ENCODE assay signal across 27 cellular contexts in the genomic region with DNA sequence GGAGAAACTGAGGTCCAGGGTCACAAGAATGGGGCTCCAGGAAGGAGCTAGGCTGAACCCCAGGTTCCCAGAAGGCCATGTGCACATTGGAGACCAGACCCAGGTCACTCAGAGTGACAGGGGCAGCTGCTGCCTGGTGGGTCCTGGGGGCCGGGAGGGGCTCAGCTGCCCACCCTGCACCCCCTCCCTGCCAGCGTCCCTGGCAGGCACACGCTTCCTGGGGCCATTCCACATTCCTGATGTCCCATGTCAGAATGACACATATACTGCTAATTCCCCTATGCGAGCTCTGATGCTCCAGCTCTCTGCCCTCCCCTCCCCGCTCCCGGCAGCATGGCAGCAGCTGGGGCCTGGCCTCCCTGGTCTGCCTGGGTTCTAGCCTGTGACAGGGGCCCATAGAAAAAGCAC. TPM values are rescaled to one million over a fixed set of nuclear protein-coding genes. Genes with fewer than 3 reads are reported as not detected.
A peak's percentile ranks its signal among the peaks of the same experiment; 100 is the strongest.
DNase-seq lines count a peak whose midpoint lies in the region; FAIRE-seq and TF ChIP-seq lines count a peak whose summit lies in the region.
"Had no signal": no experiment of that assay in that cellular context is flagged by ENCODE, and none has a peak within 500 bp of the region (broad histone marks: within the 10 kb centered on the region; RNA-seq: fewer than 3 reads in every experiment).

No MANE protein-coding gene starts in this region.

- no peaks in the 10 kb centered on the region for H3K4me1 Mint-ChIP-seq in activated naive CD8-positive, alpha-beta T cell treated with anti-CD3 and anti-CD28 coated beads for 36 hours
- H3K4me1 Mint-ChIP-seq: CD4-positive, CD25-positive, alpha-beta regulatory T cell; stimulated activated effector memory CD8-positive, alpha-beta T cell treated with anti-CD3 and anti-CD28 coated beads, Interleukin-12 subunit alpha, Interleukin-12 subunit beta, amount 100 ng/mL, for 72 hours had no signal

- no peaks in the 10 kb centered on the region for H3K36me3 Mint-ChIP-seq in activated naive CD8-positive, alpha-beta T cell treated with anti-CD3 and anti-CD28 coated beads for 36 hours
- H3K36me3 Mint-ChIP-seq: CD4-positive, CD25-positive, alpha-beta regulatory T cell; stimulated activated effector memory CD8-positive, alpha-beta T cell treated with anti-CD3 and anti-CD28 coated beads, Interleukin-12 subunit alpha, Interleukin-12 subunit beta, amount 100 ng/mL, for 72 hours had no signal

- DNase-seq in AG08396 (ENCODE audit: low spot score), result peak; percentile 80
- peak; percentile 42 for DNase-seq in GM03348 (ENCODE audit: low spot score)
- DNase-seq in RCC 7860 (ENCODE audit: low spot score), result peak; percentile 57
- peak; percentile 96 for DNase-seq in myocyte (ENCODE audit: low read depth)
- DNase-seq in activated naive CD8-positive, alpha-beta T cell treated with anti-CD3 and anti-CD28 coated beads for 36 hours, result no peak
- no peak for DNase-seq in GM12892 (ENCODE audit: insufficient read length)
- DNase-seq in activated CD4-positive, CD25-positive, alpha-beta regulatory T cell (lab: John Stamatoyannopoulos, UW), result no peak
- DNase-seq: activated CD4-positive, alpha-beta T cell treated with anti-CD3 and anti-CD28 coated beads, Interleukin-2, amount 50 U/mL, for 4 hours; activated CD8-positive, alpha-beta memory T cell treated with anti-CD3 and anti-CD28 coated beads, Interleukin-2, amount 50 U/mL, for 4 hours; activated naive CD4-positive, alpha-beta T cell treated with anti-CD3 and anti-CD28 coated beads, Interleukin-2, amount 50 U/mL, for 16 hours; aorta; caudate nucleus; CD4-positive, CD25-positive, alpha-beta regulatory T cell; glutamatergic neuron; kidney glomerular epithelial cell; mammary epithelial cell; NCI-H1092; NCI-H187; NCI-H524 treated with DMSO at 0.1 percent for 48 hours; occipital lobe; RPMI8226; spleen; stimulated activated CD4-positive, alpha-beta T cell treated with anti-CD3 and anti-CD28 coated beads, Interleukin-2, amount 100 ng/mL, for 48 hours had no signal

- TF ChIP-seq POLR2A in GM12892 (IDR thresholded peaks at IDR 0.05; ENCODE audit: low read depth, low read length), result no peak

- FAIRE-seq in RCC 7860 (lab: Jason Lieb, UNC) (no peak), GM12892 (lab: Jason Lieb, UNC) (no peak)
- FAIRE-seq: endometrium had no signal

- H3K27ac Mint-ChIP-seq in activated naive CD8-positive, alpha-beta T cell treated with anti-CD3 and anti-CD28 coated beads for 36 hours, result no peak overlapping the region
- H3K27ac Mint-ChIP-seq: CD4-positive, CD25-positive, alpha-beta regulatory T cell; dendritic cell treated with granulocyte-macrophage colony-stimulating factor and Interleukin-4, amounts not matched to agents 40 ng/mL and 50 ng/mL, for 4 days; stimulated activated effector memory CD8-positive, alpha-beta T cell treated with anti-CD3 and anti-CD28 coated beads, Interleukin-12 subunit alpha, Interleukin-12 subunit beta, amount 100 ng/mL, for 72 hours; WTC11 had no signal

- H3K4me3 Mint-ChIP-seq in activated naive CD8-positive, alpha-beta T cell treated with anti-CD3 and anti-CD28 coated beads for 36 hours, result no peak overlapping the region
- H3K4me3 Mint-ChIP-seq: CD4-positive, CD25-positive, alpha-beta regulatory T cell; dendritic cell treated with granulocyte-macrophage colony-stimulating factor and Interleukin-4, amounts not matched to agents 40 ng/mL and 50 ng/mL, for 4 days; stimulated activated effector memory CD8-positive, alpha-beta T cell treated with anti-CD3 and anti-CD28 coated beads, Interleukin-12 subunit alpha, Interleukin-12 subunit beta, amount 100 ng/mL, for 72 hours had no signal

- H3K27me3 Mint-ChIP-seq in activated naive CD8-positive, alpha-beta T cell treated with anti-CD3 and anti-CD28 coated beads for 36 hours, result peaks cover 3% of the 10 kb centered on the region

- no peaks in the 10 kb centered on the region for H3K9me3 Mint-ChIP-seq in activated naive CD8-positive, alpha-beta T cell treated with anti-CD3 and anti-CD28 coated beads for 36 hours
- H3K9me3 Mint-ChIP-seq: CD4-positive, CD25-positive, alpha-beta regulatory T cell; dendritic cell treated with granulocyte-macrophage colony-stimulating factor and Interleukin-4, amounts not matched to agents 40 ng/mL and 50 ng/mL, for 4 days; stimulated activated effector memory CD8-positive, alpha-beta T cell treated with anti-CD3 and anti-CD28 coated beads, Interleukin-12 subunit alpha, Interleukin-12 subunit beta, amount 100 ng/mL, for 72 hours; WTC11 had no signal

RNA-seq across cellular contexts. Expression of a gene that starts 14.0 kb away (rescaled TPM):
- 128 and 222 TPM in 2 replicates for total RNA-seq in myocyte
- polyA plus RNA-seq in myocyte (2012), result 27.8 TPM
- total RNA-seq in activated naive CD8-positive, alpha-beta T cell treated with anti-CD3 and anti-CD28 coated beads for 36 hours, result 1 to 10 TPM; 1.4 to 1.5 TPM
- polyA plus RNA-seq in GM12892 (2012; ENCODE audit: missing spikeins), result 0.45 TPM

RNA-seq across cellular contexts. Expression of a gene that starts 32.9 kb away (rescaled TPM):
- total RNA-seq in myocyte, result 37.0 and 39.6 TPM in 2 replicates
- polyA plus RNA-seq in myocyte (2012), result 15.1 TPM
- 10 to 100 TPM; 64.0 to 66.4 TPM for total RNA-seq in activated naive CD8-positive, alpha-beta T cell treated with anti-CD3 and anti-CD28 coated beads for 36 hours
- polyA plus RNA-seq in GM12892 (2012; ENCODE audit: missing spikeins), result 21.7 TPM

Comparison
In these comparisons a context has a peak if more than half of its experiments do, and no peak if none do; other contexts are left out.
1. DNase-seq: peak in AG08396 (single experiment), GM03348 (single experiment), RCC 7860 (single experiment) and myocyte (single experiment); none in activated naive CD8-positive, alpha-beta T cell treated with anti-CD3 and anti-CD28 coated beads for 36 hours (single experiment), GM12892 (single experiment) and activated CD4-positive, CD25-positive, alpha-beta regulatory T cell (0 of 4).
2. RNA of a gene that starts 14.0 kb away (total RNA-seq): 128 to 222 TPM in myocyte; 1.4 to 1.5 TPM in activated naive CD8-positive, alpha-beta T cell treated with anti-CD3 and anti-CD28 coated beads for 36 hours; every median in the first group is over 10 times any median in the second.